Comparison of ENCODE assay signal across 8 cellular contexts in genomic region chr13:97975851-97976550, GRCh38. TPM values are rescaled to one million over a fixed set of nuclear protein-coding genes. Genes with fewer than 3 reads are reported as not detected.
DNase-seq lines count a peak whose midpoint lies in the region; ATAC-seq and TF ChIP-seq lines count a peak whose summit lies in the region.

No MANE protein-coding gene starts in this region.

- TF ChIP-seq CTCF in AG09309 (IDR thresholded peaks at IDR 0.05; ENCODE audit: control insufficient read depth, insufficient read depth, low read depth, low read length, missing control alignments): no peak
- TF ChIP-seq CTCF in WTC11 (IDR thresholded peaks at IDR 0.05): no peak
- TF ChIP-seq CTCF in cardiac fibroblast (IDR thresholded peaks at IDR 0.05; ENCODE audit: low read depth, low read length): no peak

- H3K27ac Mint-ChIP-seq in WTC11 (peak overlapping the region; percentile 96), immature natural killer cell (peak overlapping the region; percentile 80 to 94 (median 90))

- DNase-seq in AG09309 (ENCODE audit: low read depth) (peak; percentile 27), NCI-H2227 (lab: John Stamatoyannopoulos, UW; ENCODE audit: unreplicated experiment) (peak; percentile 93), WTC11 (ENCODE audit: low spot score) (peak; percentile 89), cardiac fibroblast (ENCODE audit: low read depth in 2 of 2) (peak; percentile 80 to 92), immature natural killer cell (peak in 2 of 3 donors; percentile 53 to 90), smooth muscle cell of the brain vasculature (ENCODE audit: low read depth, low spot score) (peak; percentile 65)

- H3K27me3 Mint-ChIP-seq in WTC11 (ENCODE audit: low read depth): no peaks in the 10 kb centered on the region
- H3K27me3 Mint-ChIP-seq in immature natural killer cell (ENCODE audit: low read depth in 3 of 3): peaks cover 2 to 13% (median 2%) of the 10 kb centered on the region in 3 donors

- H3K4me1 Mint-ChIP-seq in WTC11 (peaks cover 31% of the 10 kb centered on the region), immature natural killer cell (peaks cover 15 to 39% of the 10 kb centered on the region in 2 donors)

- peak overlapping the region; percentile 96 for H3K4me3 ChIP-seq in AG09309 (ENCODE audit: control insufficient read depth, low read depth, low read length)
- peak overlapping the region; percentile 68 to 88 for H3K4me3 ChIP-seq in cardiac fibroblast (replicated peaks in 1 of 2; ENCODE audit: low read depth in 2 of 2, low read length in 2 of 2)

- POLR2A ChIA-PET in WTC11 (lab: Charles Lee): interaction anchor here (1.0 kb wide), 1 partner anchor 120 kb away, joined by 3 read pairs; no protein-coding TSS in a partner anchor

- H3K36me3 Mint-ChIP-seq in WTC11: peaks cover 3% of the 10 kb centered on the region; the same call in 1 of the 2 replicates
- H3K36me3 Mint-ChIP-seq in immature natural killer cell: no peaks in the 10 kb centered on the region

- CTCF ChIA-PET in WTC11 (lab: Charles Lee): interaction anchor here (0.5 to 2.1 kb wide), 2 partner anchors 120 to 321 kb away, joined by 3 to 6 read pairs; no protein-coding TSS in a partner anchor

- H3K4me3 Mint-ChIP-seq in WTC11 (peak overlapping the region; percentile 92), immature natural killer cell (peak overlapping the region; percentile 88 to 94 (median 91))

- H3K9me3 Mint-ChIP-seq in WTC11 (no peaks in the 10 kb centered on the region), immature natural killer cell (no peaks in the 10 kb centered on the region)

- ATAC-seq in GM18909 (IDR thresholded peaks at IDR 0.05; ENCODE audit: poor library complexity, unreplicated experiment) (peak; percentile 83), HG03135 (IDR thresholded peaks at IDR 0.05; ENCODE audit: unreplicated experiment) (peak; percentile 90), WTC11 (peak; percentile 87)

TF ChIP-seq in WTC11, 78 proteins besides CTCF, POLR2A, EP300 and RAD21 (continues in another document):
- TF ChIP-seq TEAD1 (CRISPR knock-in tag; IDR thresholded peaks at IDR 0.05): 0 out of 2 replicates have a peak, but pooled peaks have one; percentile 7
- TF ChIP-seq ZNF219 (CRISPR knock-in tag; IDR thresholded peaks at IDR 0.05; ENCODE audit: borderline replicate concordance): no peak
- TF ChIP-seq CDX4 (CRISPR knock-in tag; IDR thresholded peaks at IDR 0.05; ENCODE audit: borderline replicate concordance): no peak
- 0 out of 2 replicates have a peak, but pooled peaks have one; percentile 76 for TF ChIP-seq NR3C1 (CRISPR knock-in tag; conservative IDR thresholded peaks at IDR 0.05; ENCODE audit: low read depth)
- no peak for TF ChIP-seq MXD4 (CRISPR knock-in tag; IDR thresholded peaks at IDR 0.05; ENCODE audit: borderline replicate concordance)
- TF ChIP-seq USF1 (CRISPR knock-in tag; IDR thresholded peaks at IDR 0.05): no peak
- TF ChIP-seq ZBTB43 (CRISPR knock-in tag; IDR thresholded peaks at IDR 0.05): 0 out of 2 replicates have a peak, but pooled peaks have one; percentile 44
- TF ChIP-seq TP53 (CRISPR knock-in tag; IDR thresholded peaks at IDR 0.05): peak; percentile 65; the same call in 1 of the 2 replicates
- TF ChIP-seq E2F4 (CRISPR knock-in tag; IDR thresholded peaks at IDR 0.05; ENCODE audit: borderline replicate concordance, low read depth): peak; percentile 75; the same call in 1 of the 2 replicates
- peak; percentile 64 for TF ChIP-seq E2F5 (CRISPR knock-in tag; IDR thresholded peaks at IDR 0.05)
- TF ChIP-seq FOXP1 (CRISPR knock-in tag; IDR thresholded peaks at IDR 0.05; ENCODE audit: borderline replicate concordance): 0 out of 2 replicates have a peak, but pooled peaks have one; percentile 2
- TF ChIP-seq ZNF121 (CRISPR knock-in tag; IDR thresholded peaks at IDR 0.05): no peak
- TF ChIP-seq ATF3 (CRISPR knock-in tag; conservative IDR thresholded peaks at IDR 0.05): no peak
- TF ChIP-seq KAT7 (CRISPR knock-in tag; IDR thresholded peaks at IDR 0.05; ENCODE audit: borderline replicate concordance): 0 out of 2 replicates have a peak, but pooled peaks have one; percentile 52
- no peak for TF ChIP-seq HMGA2 (CRISPR knock-in tag; IDR thresholded peaks at IDR 0.05)
- 0 out of 2 replicates have a peak, but pooled peaks have one; percentile 53 for TF ChIP-seq PRRX2 (CRISPR knock-in tag; IDR thresholded peaks at IDR 0.05)
- no peak for TF ChIP-seq ZNF425 (CRISPR knock-in tag; conservative IDR thresholded peaks at IDR 0.05)
- no peak for TF ChIP-seq JAZF1 (CRISPR knock-in tag; IDR thresholded peaks at IDR 0.05)
- peak; percentile 21; the same call in 1 of the 2 replicates for TF ChIP-seq NFE2L1 (CRISPR knock-in tag; IDR thresholded peaks at IDR 0.05)
- TF ChIP-seq ZNF416 (CRISPR knock-in tag; IDR thresholded peaks at IDR 0.05): 0 out of 2 replicates have a peak, but pooled peaks have one; percentile 63
- no peak for TF ChIP-seq MAX (CRISPR knock-in tag; IDR thresholded peaks at IDR 0.05)
- peak; percentile 76; the same call in 1 of the 2 replicates for TF ChIP-seq ZNF138 (CRISPR knock-in tag; conservative IDR thresholded peaks at IDR 0.05)
- no peak for TF ChIP-seq IRF2 (CRISPR knock-in tag; IDR thresholded peaks at IDR 0.05; ENCODE audit: borderline replicate concordance, low read depth)
- TF ChIP-seq ZBTB21 (CRISPR knock-in tag; IDR thresholded peaks at IDR 0.05; ENCODE audit: borderline replicate concordance): 0 out of 2 replicates have a peak, but pooled peaks have one; percentile 68
- TF ChIP-seq SP1 (CRISPR knock-in tag; conservative IDR thresholded peaks at IDR 0.05): peak; percentile 64

RNA-seq across cellular contexts. Expression of gene IPO5, which starts 22.5 kb away (rescaled TPM):
- 275 to 301 TPM (median 280 TPM) in 3 replicates for total RNA-seq in WTC11 (2021)
- 10 to 100 TPM; 13.3 to 29.8 (median 25.6) TPM for polyA plus RNA-seq in immature natural killer cell

Comparison
In these comparisons a context has a peak if more than half of its experiments do, and no peak if none do; other contexts are left out.
1. Peak in every context shown above with its lines: DNase-seq, ATAC-seq and H3K4me3 ChIP-seq.
2. DNase-seq: peak in every context shown above with its lines; median percentile 93 in NCI-H2227; 89 in WTC11; 86 in cardiac fibroblast; 72 in immature natural killer cell; 65 in smooth muscle cell of the brain vasculature; 27 in AG09309.